31 cellular contexts compared by ENCODE assay signal in genomic region chr6:125806813-125807212, GRCh38. TPM values are rescaled to one million over a fixed set of nuclear protein-coding genes. Genes with fewer than 3 reads are reported as not detected.
DNase-seq lines count a peak whose midpoint lies in the region; ATAC-seq and TF ChIP-seq lines count a peak whose summit lies in the region.
"Had no signal": no experiment of that assay in that cellular context is flagged by ENCODE, and none has a peak within 500 bp of the region (broad histone marks: within the 10 kb centered on the region; RNA-seq: fewer than 3 reads in every experiment).

No MANE protein-coding gene starts in this region.

- no peak overlapping the region for H2AFZ ChIP-seq in neural progenitor cell (replicated peaks)

- H3K9me3 ChIP-seq in neural progenitor cell (ENCODE audit: low read depth) = no peaks in the 10 kb centered on the region
- H3K9me3 ChIP-seq: MG63, spleen, transverse colon had no signal

- no peaks in the 10 kb centered on the region for H3K36me3 ChIP-seq in neural progenitor cell
- H3K36me3 ChIP-seq: MG63, transverse colon, WERI-Rb-1 had no signal

- peak overlapping the region; percentile 43 for H3K4me3 Mint-ChIP-seq in activated naive CD4-positive, alpha-beta T cell treated with anti-CD3 and anti-CD28 coated beads, Interleukin-2, amount 50 U/mL, for 24 hours
- H3K4me3 Mint-ChIP-seq in activated naive CD4-positive, alpha-beta T cell treated with anti-CD3 and anti-CD28 coated beads, Interleukin-2, amount 10 ng/mL, durations not matched to agents 7 days and 5 days = no peak overlapping the region
- H3K4me3 Mint-ChIP-seq in activated naive CD8-positive, alpha-beta T cell treated with anti-CD3 and anti-CD28 coated beads, Interleukin-2, amount 50 U/mL, for 24 hours = peak overlapping the region; percentile 25
- peak overlapping the region; percentile 58 to 77 for H3K4me3 Mint-ChIP-seq in stimulated activated naive CD8-positive, alpha-beta T cell treated with anti-CD3 and anti-CD28 coated beads, Interleukin-15, amount 100 ng/mL, for 72 hours
- H3K4me3 Mint-ChIP-seq in neural progenitor cell = no peak overlapping the region
- H3K4me3 Mint-ChIP-seq: activated CD4-positive, alpha-beta T cell treated with anti-CD3 and anti-CD28 coated beads, Interleukin-2, amount 10 ng/mL, durations not matched to agents 7 days and 5 days; activated CD8-positive, alpha-beta memory T cell treated with anti-CD3 and anti-CD28 coated beads, Interleukin-2, amount 10 ng/mL, durations not matched to agents 7 days and 5 days; H9 had no signal

- DNase-seq in activated naive CD4-positive, alpha-beta T cell treated with anti-CD3 and anti-CD28 coated beads, Interleukin-2, amount 10 ng/mL, durations not matched to agents 7 days and 5 days = no peak
- DNase-seq in NAMALWA (ENCODE audit: low spot score) = peak; percentile 37
- DNase-seq in activated naive CD8-positive, alpha-beta T cell treated with anti-CD3 and anti-CD28 coated beads, Interleukin-2, amount 50 U/mL, for 24 hours = no peak
- DNase-seq in stimulated activated naive CD8-positive, alpha-beta T cell treated with anti-CD3 and anti-CD28 coated beads, Interleukin-15, amount 100 ng/mL, for 72 hours = no peak
- DNase-seq in OCI-M1 (lab: John Stamatoyannopoulos, UW) = no peak
- DNase-seq in neural progenitor cell (ENCODE audit: low spot score) = no peak
- DNase-seq: activated CD4-positive, alpha-beta T cell treated with anti-CD3 and anti-CD28 coated beads, Interleukin-2, amount 10 ng/mL, durations not matched to agents 7 days and 5 days; activated CD8-positive, alpha-beta memory T cell treated with anti-CD3 and anti-CD28 coated beads, Interleukin-2, amount 10 ng/mL, durations not matched to agents 7 days and 5 days; activated effector memory CD4-positive, alpha-beta T cell treated with Interleukin-2 at 50 U/mL for 16 hours; caudate nucleus; H9; head of caudate nucleus; islet precursor cell; left ventricle myocardium superior; MG63; NCI-H1436; NCI-H2081; NCI-H526; NK-92 treated with Interleukin-12 subunit alpha and Interleukin-12 subunit beta, amount 100 ng/mL, for 24 hours; right cardiac atrium; SHP77; spleen; stimulated activated CD8-positive, alpha-beta memory T cell treated with anti-CD3 and anti-CD28 coated beads, Interleukin-4, amount 100 ng/mL, for 48 hours; T-helper 9 cell; transverse colon; WERI-Rb-1 had no signal

- H3K27me3 ChIP-seq in neural progenitor cell = no peaks in the 10 kb centered on the region
- H3K27me3 ChIP-seq: MG63, spleen, transverse colon had no signal

- H3K27me3 Mint-ChIP-seq in activated naive CD4-positive, alpha-beta T cell treated with anti-CD3 and anti-CD28 coated beads, Interleukin-2, amount 50 U/mL, for 24 hours = no peaks in the 10 kb centered on the region
- H3K27me3 Mint-ChIP-seq in activated naive CD4-positive, alpha-beta T cell treated with anti-CD3 and anti-CD28 coated beads, Interleukin-2, amount 10 ng/mL, durations not matched to agents 7 days and 5 days = no peaks in the 10 kb centered on the region
- H3K27me3 Mint-ChIP-seq in activated naive CD8-positive, alpha-beta T cell treated with anti-CD3 and anti-CD28 coated beads, Interleukin-2, amount 50 U/mL, for 24 hours = no peaks in the 10 kb centered on the region
- no peaks in the 10 kb centered on the region for H3K27me3 Mint-ChIP-seq in stimulated activated naive CD8-positive, alpha-beta T cell treated with anti-CD3 and anti-CD28 coated beads, Interleukin-15, amount 100 ng/mL, for 72 hours
- no peaks in the 10 kb centered on the region for H3K27me3 Mint-ChIP-seq in neural progenitor cell (ENCODE audit: insufficient read depth, low read depth)
- H3K27me3 Mint-ChIP-seq: activated CD4-positive, alpha-beta T cell treated with anti-CD3 and anti-CD28 coated beads, Interleukin-2, amount 10 ng/mL, durations not matched to agents 7 days and 5 days; activated CD8-positive, alpha-beta memory T cell treated with anti-CD3 and anti-CD28 coated beads, Interleukin-2, amount 10 ng/mL, durations not matched to agents 7 days and 5 days had no signal

- peaks cover 82% of the 10 kb centered on the region for H3K4me1 Mint-ChIP-seq in activated naive CD4-positive, alpha-beta T cell treated with anti-CD3 and anti-CD28 coated beads, Interleukin-2, amount 50 U/mL, for 24 hours
- peaks cover 46% of the 10 kb centered on the region for H3K4me1 Mint-ChIP-seq in activated naive CD4-positive, alpha-beta T cell treated with anti-CD3 and anti-CD28 coated beads, Interleukin-2, amount 10 ng/mL, durations not matched to agents 7 days and 5 days
- peaks cover 87% of the 10 kb centered on the region for H3K4me1 Mint-ChIP-seq in activated naive CD8-positive, alpha-beta T cell treated with anti-CD3 and anti-CD28 coated beads, Interleukin-2, amount 50 U/mL, for 24 hours
- H3K4me1 Mint-ChIP-seq in stimulated activated naive CD8-positive, alpha-beta T cell treated with anti-CD3 and anti-CD28 coated beads, Interleukin-15, amount 100 ng/mL, for 72 hours = peaks cover 76% of the 10 kb centered on the region
- H3K4me1 Mint-ChIP-seq in neural progenitor cell = peaks cover 7% of the 10 kb centered on the region
- H3K4me1 Mint-ChIP-seq: H9 had no signal

- H3K4me1 ChIP-seq in neural progenitor cell = no peaks in the 10 kb centered on the region

- H3K36me3 Mint-ChIP-seq in activated naive CD4-positive, alpha-beta T cell treated with anti-CD3 and anti-CD28 coated beads, Interleukin-2, amount 50 U/mL, for 24 hours = peaks cover 26% of the 10 kb centered on the region
- H3K36me3 Mint-ChIP-seq in activated naive CD4-positive, alpha-beta T cell treated with anti-CD3 and anti-CD28 coated beads, Interleukin-2, amount 10 ng/mL, durations not matched to agents 7 days and 5 days = peaks cover 24% of the 10 kb centered on the region
- peaks cover 38% of the 10 kb centered on the region for H3K36me3 Mint-ChIP-seq in activated naive CD8-positive, alpha-beta T cell treated with anti-CD3 and anti-CD28 coated beads, Interleukin-2, amount 50 U/mL, for 24 hours (ENCODE audit: low read depth)
- H3K36me3 Mint-ChIP-seq in neural progenitor cell = no peaks in the 10 kb centered on the region

- H3K27ac ChIP-seq in neural progenitor cell = no peak overlapping the region
- H3K27ac ChIP-seq: spleen, transverse colon, WERI-Rb-1 had no signal

- ATAC-seq in activated naive CD8-positive, alpha-beta T cell treated with anti-CD3 and anti-CD28 coated beads, Interleukin-2, amount 50 U/mL, for 24 hours = no peak
- ATAC-seq in stimulated activated naive CD8-positive, alpha-beta T cell treated with anti-CD3 and anti-CD28 coated beads, Interleukin-15, amount 100 ng/mL, for 72 hours = no peak
- ATAC-seq: esophagus mucosa, K562, left ventricle myocardium superior, Panc1, right cardiac atrium had no signal

- H3K9ac ChIP-seq in neural progenitor cell = no peak overlapping the region

- peak overlapping the region; percentile 79 for H3K27ac Mint-ChIP-seq in activated naive CD4-positive, alpha-beta T cell treated with anti-CD3 and anti-CD28 coated beads, Interleukin-2, amount 50 U/mL, for 24 hours
- H3K27ac Mint-ChIP-seq in activated naive CD4-positive, alpha-beta T cell treated with anti-CD3 and anti-CD28 coated beads, Interleukin-2, amount 10 ng/mL, durations not matched to agents 7 days and 5 days = no peak overlapping the region
- peak overlapping the region; percentile 78 for H3K27ac Mint-ChIP-seq in activated naive CD8-positive, alpha-beta T cell treated with anti-CD3 and anti-CD28 coated beads, Interleukin-2, amount 50 U/mL, for 24 hours
- peak overlapping the region in 1 of 2 donors; percentile 59 for H3K27ac Mint-ChIP-seq in stimulated activated naive CD8-positive, alpha-beta T cell treated with anti-CD3 and anti-CD28 coated beads, Interleukin-15, amount 100 ng/mL, for 72 hours
- no peak overlapping the region for H3K27ac Mint-ChIP-seq in neural progenitor cell
- H3K27ac Mint-ChIP-seq: activated CD4-positive, alpha-beta T cell treated with anti-CD3 and anti-CD28 coated beads, Interleukin-2, amount 10 ng/mL, durations not matched to agents 7 days and 5 days; H9 had no signal

- no peaks in the 10 kb centered on the region for H3K79me2 ChIP-seq in neural progenitor cell (ENCODE audit: low read depth)

- no peaks in the 10 kb centered on the region for H3F3A ChIP-seq in neural progenitor cell (ENCODE audit: low read depth)

- H4K20me1 ChIP-seq in neural progenitor cell (ENCODE audit: low read depth) = no peaks in the 10 kb centered on the region

- no peak overlapping the region for H3K4me2 ChIP-seq in neural progenitor cell

- TF ChIP-seq CTCF in neural progenitor cell (IDR thresholded peaks at IDR 0.05) = no peak

- H3K4me3 ChIP-seq in neural progenitor cell = no peak overlapping the region
- H3K4me3 ChIP-seq: K562, MG63, spleen, transverse colon had no signal

- H3K9me3 Mint-ChIP-seq in activated naive CD4-positive, alpha-beta T cell treated with anti-CD3 and anti-CD28 coated beads, Interleukin-2, amount 50 U/mL, for 24 hours = no peaks in the 10 kb centered on the region
- no peaks in the 10 kb centered on the region for H3K9me3 Mint-ChIP-seq in activated naive CD4-positive, alpha-beta T cell treated with anti-CD3 and anti-CD28 coated beads, Interleukin-2, amount 10 ng/mL, durations not matched to agents 7 days and 5 days
- no peaks in the 10 kb centered on the region for H3K9me3 Mint-ChIP-seq in activated naive CD8-positive, alpha-beta T cell treated with anti-CD3 and anti-CD28 coated beads, Interleukin-2, amount 50 U/mL, for 24 hours
- no peaks in the 10 kb centered on the region for H3K9me3 Mint-ChIP-seq in stimulated activated naive CD8-positive, alpha-beta T cell treated with anti-CD3 and anti-CD28 coated beads, Interleukin-15, amount 100 ng/mL, for 72 hours
- no peaks in the 10 kb centered on the region for H3K9me3 Mint-ChIP-seq in neural progenitor cell
- H3K9me3 Mint-ChIP-seq: activated CD4-positive, alpha-beta T cell treated with anti-CD3 and anti-CD28 coated beads, Interleukin-2, amount 10 ng/mL, durations not matched to agents 7 days and 5 days; H9 had no signal

- CTCF ChIA-PET in activated naive CD4-positive, alpha-beta T cell treated with anti-CD3 and anti-CD28 coated beads, Interleukin-2, amount 10 ng/mL, durations not matched to agents 7 days and 5 days (lab: Charles Lee) = interaction anchor here (0.6 to 3.5 kb wide), 4 partner anchors 13 to 37 kb away, joined by 3 to 29 read pairs (median 4); partner anchors contain the start of gene NCOA7

RNA-seq across cellular contexts. Expression of gene NCOA7, which starts 16.1 kb away (rescaled TPM):
- total RNA-seq in neural progenitor cell (ENCODE audit: low replicate concordance) = 2.8 and 7.7 TPM in 2 replicates

RNA-seq across cellular contexts. Expression of gene HEY2, which starts 57.4 kb away (rescaled TPM):
- 0.74 and 1.1 TPM in 2 replicates for total RNA-seq in neural progenitor cell (ENCODE audit: low replicate concordance)
- total RNA-seq: activated CD4-positive, alpha-beta T cell treated with anti-CD3 and anti-CD28 coated beads, Interleukin-2, amount 10 ng/mL, durations not matched to agents 7 days and 5 days; activated CD8-positive, alpha-beta memory T cell treated with anti-CD3 and anti-CD28 coated beads, Interleukin-2, amount 10 ng/mL, durations not matched to agents 7 days and 5 days; fibroblast of villous mesenchyme had no signal

Comparison
In these comparisons a context has a peak if more than half of its experiments do, and no peak if none do; other contexts are left out.
1. H3K27ac Mint-ChIP-seq: peak in activated naive CD4-positive, alpha-beta T cell treated with anti-CD3 and anti-CD28 coated beads, Interleukin-2, amount 50 U/mL, for 24 hours (single experiment) and activated naive CD8-positive, alpha-beta T cell treated with anti-CD3 and anti-CD28 coated beads, Interleukin-2, amount 50 U/mL, for 24 hours (single experiment); none in activated naive CD4-positive, alpha-beta T cell treated with anti-CD3 and anti-CD28 coated beads, Interleukin-2, amount 10 ng/mL, durations not matched to agents 7 days and 5 days (single experiment) and neural progenitor cell (single experiment).
2. H3K4me3 Mint-ChIP-seq: peak in activated naive CD4-positive, alpha-beta T cell treated with anti-CD3 and anti-CD28 coated beads, Interleukin-2, amount 50 U/mL, for 24 hours (single experiment), activated naive CD8-positive, alpha-beta T cell treated with anti-CD3 and anti-CD28 coated beads, Interleukin-2, amount 50 U/mL, for 24 hours (single experiment) and stimulated activated naive CD8-positive, alpha-beta T cell treated with anti-CD3 and anti-CD28 coated beads, Interleukin-15, amount 100 ng/mL, for 72 hours (2 of 2); none in activated naive CD4-positive, alpha-beta T cell treated with anti-CD3 and anti-CD28 coated beads, Interleukin-2, amount 10 ng/mL, durations not matched to agents 7 days and 5 days (single experiment) and neural progenitor cell (single experiment).